ENCODE assay signal across 7 cellular contexts in the genomic region with DNA sequence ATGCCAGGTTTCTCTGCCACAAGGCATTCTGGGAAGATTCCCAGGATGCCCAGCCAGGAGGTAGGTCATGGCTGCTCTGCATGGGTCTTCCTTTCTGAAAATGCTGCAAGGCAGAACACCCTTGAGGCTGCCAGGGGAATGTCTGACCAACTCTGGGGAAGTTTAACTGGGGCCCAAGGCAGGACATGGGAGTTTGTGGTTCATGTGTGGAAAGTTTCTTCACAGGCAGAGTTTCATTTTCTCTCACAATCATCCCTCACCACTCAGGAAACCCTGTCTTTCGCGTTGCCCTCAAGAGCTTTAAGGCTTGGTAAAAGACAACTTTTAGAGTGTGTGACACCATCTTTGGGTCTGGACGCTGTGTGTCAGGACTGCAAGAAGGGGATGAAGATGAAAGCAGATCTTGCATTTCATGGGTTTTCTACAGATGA.
A peak's percentile ranks its signal among the peaks of the same experiment; 100 is the strongest.
DNase-seq lines count a peak whose midpoint lies in the region; ATAC-seq lines count a peak whose summit lies in the region.

No MANE protein-coding gene starts in this region.

- ATAC-seq in GM19397 (IDR thresholded peaks at IDR 0.05; ENCODE audit: unreplicated experiment) (peak; percentile 84), HG03378 (IDR thresholded peaks at IDR 0.05; ENCODE audit: unreplicated experiment) (peak; percentile 97)
- peak; percentile 94 for ATAC-seq in activated CD8-positive, alpha-beta memory T cell treated with anti-CD3 and anti-CD28 coated beads, Interleukin-2, amount 10 ng/mL, durations not matched to agents 7 days and 5 days

- peak; percentile 80 for DNase-seq in activated CD8-positive, alpha-beta memory T cell treated with anti-CD3 and anti-CD28 coated beads, Interleukin-2, amount 10 ng/mL, durations not matched to agents 7 days and 5 days
- DNase-seq in stimulated activated CD4-positive, alpha-beta T cell treated with anti-CD3 and anti-CD28 coated beads, Interleukin-2, amount 100 ng/mL, for 24 hours: peak; percentile 50 to 59
- DNase-seq in NCI-H82 treated with DMSO at 0.1 percent for 48 hours (lab: John Stamatoyannopoulos, UW; ENCODE audit: unreplicated experiment) (no peak), dermis blood vessel endothelial cell (no peak), ecto neural progenitor cell (ENCODE audit: low spot score) (no peak)

- peaks cover 32% of the 10 kb centered on the region for H3K27me3 Mint-ChIP-seq in activated CD8-positive, alpha-beta memory T cell treated with anti-CD3 and anti-CD28 coated beads, Interleukin-2, amount 10 ng/mL, durations not matched to agents 7 days and 5 days

- peak overlapping the region; percentile 13 for H3K4me3 Mint-ChIP-seq in activated CD8-positive, alpha-beta memory T cell treated with anti-CD3 and anti-CD28 coated beads, Interleukin-2, amount 10 ng/mL, durations not matched to agents 7 days and 5 days

- no peaks in the 10 kb centered on the region for H3K9me3 Mint-ChIP-seq in activated CD8-positive, alpha-beta memory T cell treated with anti-CD3 and anti-CD28 coated beads, Interleukin-2, amount 10 ng/mL, durations not matched to agents 7 days and 5 days (ENCODE audit: low read depth)

- H3K27ac Mint-ChIP-seq in activated CD8-positive, alpha-beta memory T cell treated with anti-CD3 and anti-CD28 coated beads, Interleukin-2, amount 10 ng/mL, durations not matched to agents 7 days and 5 days: peak overlapping the region; percentile 82

- peaks cover 12% of the 10 kb centered on the region for H3K36me3 Mint-ChIP-seq in activated CD8-positive, alpha-beta memory T cell treated with anti-CD3 and anti-CD28 coated beads, Interleukin-2, amount 10 ng/mL, durations not matched to agents 7 days and 5 days

- peaks cover 40% of the 10 kb centered on the region for H3K4me1 Mint-ChIP-seq in activated CD8-positive, alpha-beta memory T cell treated with anti-CD3 and anti-CD28 coated beads, Interleukin-2, amount 10 ng/mL, durations not matched to agents 7 days and 5 days

- CTCF ChIA-PET in activated CD8-positive, alpha-beta memory T cell treated with anti-CD3 and anti-CD28 coated beads, Interleukin-2, amount 10 ng/mL, durations not matched to agents 7 days and 5 days (lab: Charles Lee): interaction anchor here (0.8 to 2.0 kb wide), 3 partner anchors 16 to 35 kb away, joined by 3 to 8 read pairs (median 3); no protein-coding TSS in a partner anchor

Comparison
In these comparisons a context has a peak if more than half of its experiments do, and no peak if none do; other contexts are left out.
1. DNase-seq: peak in activated CD8-positive, alpha-beta memory T cell treated with anti-CD3 and anti-CD28 coated beads, Interleukin-2, amount 10 ng/mL, durations not matched to agents 7 days and 5 days (single experiment) and stimulated activated CD4-positive, alpha-beta T cell treated with anti-CD3 and anti-CD28 coated beads, Interleukin-2, amount 100 ng/mL, for 24 hours (2 of 2); none in NCI-H82 treated with DMSO at 0.1 percent for 48 hours (single experiment), dermis blood vessel endothelial cell (single experiment) and ecto neural progenitor cell (single experiment).
2. Peak in every context shown above with its lines, with median percentiles within 50 percentile points of each other: ATAC-seq.